ENCODE assay signal across 8 cellular contexts in genomic region chr12:109476807-109477184, GRCh38. TPM values are rescaled to one million over a fixed set of nuclear protein-coding genes. Genes with fewer than 3 reads are reported as not detected.
DNase-seq lines count a peak whose midpoint lies in the region; ATAC-seq, FAIRE-seq and TF ChIP-seq lines count a peak whose summit lies in the region.

No MANE protein-coding gene starts in this region.

- ATAC-seq in GM18511 (IDR thresholded peaks at IDR 0.05; ENCODE audit: unreplicated experiment) = peak; percentile 10
- peak; percentile 9 for ATAC-seq in PC-3
- peak; percentile 19 for ATAC-seq in esophagus mucosa
- peak in 3 of 4 donors; percentile 2 to 20 (median 4) for ATAC-seq in pancreas
- no peak for ATAC-seq in HG02840 (IDR thresholded peaks at IDR 0.05; ENCODE audit: low FRiP score, unreplicated experiment)
- ATAC-seq in GM19463 (IDR thresholded peaks at IDR 0.05; ENCODE audit: unreplicated experiment) = no peak

- no peak for TF ChIP-seq CTCF in PC-3 (conservative IDR thresholded peaks at IDR 0.05; ENCODE audit: low read depth, low read length)
- no peak for TF ChIP-seq CTCF in pancreas (IDR thresholded peaks at IDR 0.05)

- H3K4me1 ChIP-seq in PC-3 (ENCODE audit: insufficient read depth, low read length) (peaks cover 18% of the 10 kb centered on the region), pancreas (peaks cover 0 to 16% (median 7%) of the 10 kb centered on the region in 3 donors)

- no peaks in the 10 kb centered on the region for H3K9me3 ChIP-seq in PC-3 (ENCODE audit: low read length)
- H3K9me3 ChIP-seq in pancreas = no peaks in the 10 kb centered on the region

- H3K27me3 ChIP-seq in PC-3 (ENCODE audit: low read length) (no peaks in the 10 kb centered on the region), pancreas (no peaks in the 10 kb centered on the region)

- DNase-seq in PC-3 (no peak), pancreas (no peak), iPS-NIHi7 (ENCODE audit: extremely low spot score) (no peak), activated gamma-delta T cell treated with Interleukin-2 at 50 U/mL for 16 hours (no peak)

- peak overlapping the region; percentile 91 for H2AFZ ChIP-seq in PC-3 (ENCODE audit: low read length)

- intact Hi-C loops in PC-3 (cut with micrococcal nuclease) (loop anchor here (1.0 kb wide), 3 partner anchors 13 to 44 kb away; no protein-coding TSS in a partner anchor), pancreas (cut with DNase I) (no loop called here)

- H3K9ac ChIP-seq in PC-3 (ENCODE audit: low read length) = peak overlapping the region; percentile 86

- H3K9me2 ChIP-seq in PC-3 (replicated peaks; ENCODE audit: low read length) = no peaks in the 10 kb centered on the region

- no TSS peak for BruUV-seq in PC-3 (replicated peaks; lab: Mats Ljungman, UMichigan)

- 0 out of 2 replicates have a peak, but pooled peaks cover 4% of the 10 kb centered on the region for H4K20me1 ChIP-seq in PC-3 (ENCODE audit: low read length)

- POLR2A ChIA-PET in PC-3 (lab: Charles Lee; ENCODE audit: unreplicated experiment) = interaction anchor here (1.6 kb wide), 1 partner anchor 14 kb away, joined by 14 read pairs; no protein-coding TSS in a partner anchor

- H3K27ac ChIP-seq in PC-3 (ENCODE audit: low read length) = peak overlapping the region; percentile 65; the same call in 1 of the 2 replicates
- H3K27ac ChIP-seq in pancreas = peak overlapping the region in 3 of 4 donors; percentile 87 to 95 (median 93)

- peak overlapping the region; percentile 94 for H3K4me2 ChIP-seq in PC-3 (ENCODE audit: low read length)

- H3K79me2 ChIP-seq in PC-3 (ENCODE audit: low read length) = peaks cover 79% of the 10 kb centered on the region

- H3K36me3 ChIP-seq in PC-3 (ENCODE audit: low read depth, low read length) = no peaks in the 10 kb centered on the region
- H3K36me3 ChIP-seq in pancreas = peaks cover 0 to 2% (median 0%) of the 10 kb centered on the region in 3 donors

- H3F3A ChIP-seq in PC-3 (ENCODE audit: low read length, unreplicated experiment) = no peaks in the 10 kb centered on the region

- FAIRE-seq in pancreas (lab: Jason Lieb, UNC) = no peak

- CTCF ChIA-PET in PC-3 (lab: Charles Lee) = interaction anchor here (1.0 to 1.1 kb wide), 2 partner anchors 44 to 49 kb away, joined by 3 to 4 read pairs; no protein-coding TSS in a partner anchor

- WGBS in pancreas, 2 donors = 1 to 2% methylated on average over 11 of the region's 11 CpGs

- peak overlapping the region; percentile 90 for H3K4me3 ChIP-seq in PC-3 (ENCODE audit: low read length)
- H3K4me3 ChIP-seq in pancreas = peak overlapping the region; percentile 78 to 100 (median 88)

RNA-seq across cellular contexts. Expression of gene KCTD10, which starts 0.3 kb away (rescaled TPM):
- 42.3 and 58.1 TPM in 2 replicates for total RNA-seq in PC-3 (2014; rRNA removed)
- total RNA-seq in esophagus mucosa = 51.7 TPM
- total RNA-seq in pancreas = 10 to 100 TPM in 4 of 6 donors, 1 to 10 TPM in 2; 6.7 to 16.7 (median 10.7) TPM
- 10 to 100 TPM in 1 of 2 donors, 1 to 10 TPM in 1; 9.6 to 12.5 TPM for polyA plus RNA-seq in pancreas

RNA-seq across cellular contexts. Expression of gene UBE3B, which starts 0.6 kb away (rescaled TPM):
- total RNA-seq in PC-3 (2014; rRNA removed) (25.7 and 35.6 TPM in 2 replicates), esophagus mucosa (29.6 TPM), pancreas (10 to 100 TPM; 10.9 to 25.6 (median 15.1) TPM)
- 10 to 100 TPM in 1 of 2 donors, 1 to 10 TPM in 1; 9.8 to 12.6 TPM for polyA plus RNA-seq in pancreas

Comparison
In these comparisons a context has a peak if more than half of its experiments do, and no peak if none do; other contexts are left out.
1. ATAC-seq: peak in GM18511 (single experiment), PC-3 (single experiment), esophagus mucosa (single experiment) and pancreas (3 of 4); none in HG02840 (single experiment) and GM19463 (single experiment).